16 cellular contexts compared by ENCODE assay signal in genomic region chr22:35737886-35738285, GRCh38. TPM values are rescaled to one million over a fixed set of nuclear protein-coding genes. Genes with fewer than 3 reads are reported as not detected.
DNase-seq lines count a peak whose midpoint lies in the region; FAIRE-seq and TF ChIP-seq lines count a peak whose summit lies in the region.
"Not testable (repeated sequence)": the region's sequence is repeated elsewhere in the genome, so short reads cannot be mapped to it uniquely, and the experiment has no call there.
"Had no signal": no experiment of that assay in that cellular context is flagged by ENCODE, and none has a peak within 500 bp of the region (broad histone marks: within the 10 kb centered on the region; RNA-seq: fewer than 3 reads in every experiment).

No MANE protein-coding gene starts in this region.

- H2BK15ac ChIP-seq in neuronal stem cell (ENCODE audit: low read length) = not testable (repeated sequence)

- H3K27me3 ChIP-seq in astrocyte (ENCODE audit: insufficient read depth, low read length); endodermal cell (ENCODE audit: control insufficient read depth, insufficient read depth, low read length, poor library complexity, severe bottlenecking); cardiac muscle cell; neuronal stem cell (ENCODE audit: control insufficient read depth in 3 of 3, insufficient read depth in 3 of 3, low read depth in 1 of 3, low read length in 3 of 3); stomach: not testable (repeated sequence)

- H3K4me1 Mint-ChIP-seq in HFFc6 (ENCODE audit: low read depth) (peaks cover 33% of the 10 kb centered on the region), astrocyte (ENCODE audit: low read depth, unreplicated experiment) (peaks cover 16% of the 10 kb centered on the region)
- H3K4me1 Mint-ChIP-seq in endodermal cell, nephron progenitor cell: not testable (repeated sequence)

- peak overlapping the region; percentile 35 for H2BK5ac ChIP-seq in neuronal stem cell (ENCODE audit: low read length)

- H3K36me3 Mint-ChIP-seq in HFFc6 (ENCODE audit: low read depth) (peaks cover 49% of the 10 kb centered on the region), astrocyte (ENCODE audit: low read depth, unreplicated experiment) (peaks cover 28% of the 10 kb centered on the region), endodermal cell (ENCODE audit: low read depth) (peaks cover 41% of the 10 kb centered on the region), nephron progenitor cell (ENCODE audit: low read depth) (peaks cover 54% of the 10 kb centered on the region)

- not testable (repeated sequence) for H3K14ac ChIP-seq in neuronal stem cell (ENCODE audit: low read length)

- H3K4ac ChIP-seq in neuronal stem cell (ENCODE audit: low read length) = not testable (repeated sequence)

- not testable (repeated sequence) for H3K9me3 ChIP-seq in astrocyte (ENCODE audit: insufficient read depth, low read depth, low read length); cardiac muscle cell (ENCODE audit: low read depth); neuronal stem cell (replicated peaks in 1 of 2; ENCODE audit: control insufficient read depth in 2 of 2, insufficient read depth in 1 of 2, low read depth in 1 of 2, low read length in 2 of 2); stomach
- peaks cover 10% of the 10 kb centered on the region for H3K9me3 ChIP-seq in endodermal cell (ENCODE audit: control insufficient read depth, low read length)

- not testable (repeated sequence) for H3K18ac ChIP-seq in neuronal stem cell (ENCODE audit: low read length)

- not testable (repeated sequence) for TF ChIP-seq EP300 in stomach (IDR thresholded peaks at IDR 0.05)

- not testable (repeated sequence) for H2BK120ac ChIP-seq in neuronal stem cell (ENCODE audit: low read depth, low read length)

- H4K8ac ChIP-seq in neuronal stem cell (ENCODE audit: low read depth, low read length) = not testable (repeated sequence)

- H3K9ac ChIP-seq in astrocyte (ENCODE audit: low read length); endodermal cell (ENCODE audit: extremely low read depth, low read length, poor library complexity, severe bottlenecking); neuronal stem cell (ENCODE audit: low read depth, low read length, poor library complexity): not testable (repeated sequence)

- intact Hi-C loops in stomach (cut with DNase I; ENCODE audit: low total_unique reads) = not testable (repeated sequence)

- not testable (repeated sequence) for TF ChIP-seq CTCF in HFFc6 (IDR thresholded peaks at IDR 0.05); astrocyte (IDR thresholded peaks at IDR 0.05; ENCODE audit: insufficient read depth, low read depth, low read length); endodermal cell (conservative IDR thresholded peaks at IDR 0.05); cardiac muscle cell (IDR thresholded peaks at IDR 0.05; ENCODE audit: low read depth, low read length); nephron progenitor cell (IDR thresholded peaks at IDR 0.05); stomach (IDR thresholded peaks at IDR 0.05)

- 90 to 92% methylated on average over 2 to 6 of the region's 6 CpGs for WGBS in endodermal cell (ENCODE audit: insufficient coverage in 1 of 2, insufficient read length in 1 of 2), 2 experiments
- 100% methylated on average over 1 of the region's 6 CpGs; no CpG with 5 or more reads in 1 of the 2 donors for WGBS in neuronal stem cell (ENCODE audit: extremely low coverage in 2 of 2, insufficient read length in 2 of 2, insufficient replicate concordance in 1 of 2), 2 donors
- 89 to 98% (median 92%) methylated on average over 6 of the region's 6 CpGs for WGBS in stomach, 5 donors

- H3K27me3 Mint-ChIP-seq in HFFc6 (ENCODE audit: insufficient read depth) = peaks cover 13% of the 10 kb centered on the region
- not testable (repeated sequence) for H3K27me3 Mint-ChIP-seq in astrocyte (ENCODE audit: low read depth, unreplicated experiment); endodermal cell (ENCODE audit: insufficient read depth); nephron progenitor cell (ENCODE audit: low read depth, poor library complexity)

- not testable (repeated sequence) for H3K4me2 ChIP-seq in astrocyte (ENCODE audit: low read length); neuronal stem cell (ENCODE audit: insufficient read depth, low read length, poor library complexity, severe bottlenecking)

- H2BK12ac ChIP-seq in neuronal stem cell (ENCODE audit: low read length) = not testable (repeated sequence)

- FAIRE-seq in astrocyte (lab: Jason Lieb, UNC) = not testable (repeated sequence)

- H3K79me2 ChIP-seq in astrocyte (ENCODE audit: insufficient read depth, low read length) = not testable (repeated sequence)

- DNase-seq in HFFc6; astrocyte (ENCODE audit: low read depth); endodermal cell; cardiac muscle cell (ENCODE audit: low read depth in 1 of 2, low spot score in 1 of 2); nephron progenitor cell; neuronal stem cell (ENCODE audit: low spot score): not testable (repeated sequence)
- DNase-seq in activated CD8-positive, alpha-beta memory T cell treated with anti-CD3 and anti-CD28 coated beads for 24 hours = peak; percentile 24
- DNase-seq in stomach = peak; percentile 7

- not testable (repeated sequence) for H3K23ac ChIP-seq in neuronal stem cell (ENCODE audit: low read depth, low read length, poor library complexity)

- not testable (repeated sequence) for H3K4me3 Mint-ChIP-seq in HFFc6; astrocyte (ENCODE audit: unreplicated experiment); endodermal cell; nephron progenitor cell

- not testable (repeated sequence) for H3K27ac ChIP-seq in astrocyte (ENCODE audit: low read depth, low read length); endodermal cell (ENCODE audit: low read depth, low read length); neuronal stem cell (replicated peaks; ENCODE audit: low read length); stomach
- H3K27ac ChIP-seq in cardiac muscle cell = peak overlapping the region; percentile 80

- H4K91ac ChIP-seq in neuronal stem cell (ENCODE audit: low read depth, low read length, poor library complexity) = not testable (repeated sequence)

- not testable (repeated sequence) for H3K4me3 ChIP-seq in astrocyte (ENCODE audit: insufficient read depth, low read depth, low read length); endodermal cell (ENCODE audit: low read length); cardiac muscle cell; neuronal stem cell (ENCODE audit: low read length in 2 of 2); stomach

- H3K4me1 ChIP-seq in astrocyte (ENCODE audit: insufficient read depth, low read length) = peaks cover 18% of the 10 kb centered on the region
- H3K4me1 ChIP-seq in endodermal cell (ENCODE audit: control insufficient read depth, insufficient read depth, low read length); neuronal stem cell (ENCODE audit: control insufficient read depth in 2 of 2, insufficient read depth in 1 of 2, low read depth in 1 of 2, low read length in 2 of 2); stomach: not testable (repeated sequence)
- peaks cover 22% of the 10 kb centered on the region for H3K4me1 ChIP-seq in cardiac muscle cell (ENCODE audit: low read depth)

- H3K36me3 ChIP-seq in astrocyte (ENCODE audit: insufficient read depth, low read length); cardiac muscle cell: not testable (repeated sequence)
- H3K36me3 ChIP-seq in endodermal cell (ENCODE audit: control insufficient read depth, insufficient read depth, low read length) = peaks cover 51% of the 10 kb centered on the region
- H3K36me3 ChIP-seq in neuronal stem cell (replicated peaks in 1 of 2; ENCODE audit: control insufficient read depth in 2 of 2, insufficient read depth in 2 of 2, low read length in 2 of 2) = peaks cover 9 to 53% of the 10 kb centered on the region in 2 donors
- H3K36me3 ChIP-seq in stomach = peaks cover 7 to 44% (median 32%) of the 10 kb centered on the region in 4 donors

- not testable (repeated sequence) for H3K9me3 Mint-ChIP-seq in HFFc6; astrocyte (ENCODE audit: unreplicated experiment); nephron progenitor cell
- H3K9me3 Mint-ChIP-seq in endodermal cell = peaks cover 12% of the 10 kb centered on the region

- not testable (repeated sequence) for TF ChIP-seq POLR2A in stomach (IDR thresholded peaks at IDR 0.05)

- H4K20me1 ChIP-seq in astrocyte (ENCODE audit: insufficient read depth, low read length) = peaks cover 13% of the 10 kb centered on the region

- H2AK5ac ChIP-seq in neuronal stem cell (ENCODE audit: low read depth, low read length) = not testable (repeated sequence)

- H3K79me1 ChIP-seq in neuronal stem cell (ENCODE audit: low read depth, low read length) = not testable (repeated sequence)

- not testable (repeated sequence) for H2AFZ ChIP-seq in astrocyte (ENCODE audit: low read depth, low read length); neuronal stem cell (ENCODE audit: low read length)

- H3K27ac Mint-ChIP-seq in HFFc6 = peak overlapping the region; percentile 2; the same call in 1 of the 2 replicates
- peak overlapping the region; percentile 38 for H3K27ac Mint-ChIP-seq in astrocyte (ENCODE audit: unreplicated experiment)
- peak overlapping the region; percentile 38 for H3K27ac Mint-ChIP-seq in endodermal cell
- peak overlapping the region; percentile 80 for H3K27ac Mint-ChIP-seq in nephron progenitor cell

RNA-seq across cellular contexts. Expression of gene APOL5, which starts 20.2 kb away (rescaled TPM):
- not detected for total RNA-seq in HFFc6 (2021; fragmentation: NEBNext Ultra II Directional; extraction: Animal tissue kit (Norgen Biotek cat#: 25700))
- total RNA-seq in astrocyte (not detected in 2 replicates), endodermal cell (not detected), cardiac muscle cell (not detected in 2 replicates), stomach (not detected)
- polyA plus RNA-seq in endodermal cell (2013, experiment 1 of 2) = not detected
- polyA plus RNA-seq in endodermal cell (2013, experiment 2 of 2) = not detected
- polyA plus RNA-seq in cardiac muscle cell (not detected in 2 replicates), stomach (not detected)
- polyA plus RNA-seq in neuronal stem cell (2013, experiment 1 of 2) = not detected
- not detected for polyA plus RNA-seq in neuronal stem cell (2013, experiment 2 of 2)
- total RNA-seq: CD4-positive, alpha-beta T cell; CD8-positive, alpha-beta memory T cell; GM12878; GM23248; H1; H7 had no signal
- polyA plus RNA-seq: A549; CD14-positive monocyte; CD8-positive, alpha-beta memory T cell; GM12878; GM23248; H1 had no signal

Comparison
In these comparisons a context has a peak if more than half of its experiments do, and no peak if none do; other contexts are left out.
1. H3K27ac Mint-ChIP-seq: peak in every context shown above with its lines; median percentile 80 in nephron progenitor cell; 38 in astrocyte; 38 in endodermal cell; 2 in HFFc6.